Comparison of ENCODE assay signal across 8 cellular contexts in the genomic region with DNA sequence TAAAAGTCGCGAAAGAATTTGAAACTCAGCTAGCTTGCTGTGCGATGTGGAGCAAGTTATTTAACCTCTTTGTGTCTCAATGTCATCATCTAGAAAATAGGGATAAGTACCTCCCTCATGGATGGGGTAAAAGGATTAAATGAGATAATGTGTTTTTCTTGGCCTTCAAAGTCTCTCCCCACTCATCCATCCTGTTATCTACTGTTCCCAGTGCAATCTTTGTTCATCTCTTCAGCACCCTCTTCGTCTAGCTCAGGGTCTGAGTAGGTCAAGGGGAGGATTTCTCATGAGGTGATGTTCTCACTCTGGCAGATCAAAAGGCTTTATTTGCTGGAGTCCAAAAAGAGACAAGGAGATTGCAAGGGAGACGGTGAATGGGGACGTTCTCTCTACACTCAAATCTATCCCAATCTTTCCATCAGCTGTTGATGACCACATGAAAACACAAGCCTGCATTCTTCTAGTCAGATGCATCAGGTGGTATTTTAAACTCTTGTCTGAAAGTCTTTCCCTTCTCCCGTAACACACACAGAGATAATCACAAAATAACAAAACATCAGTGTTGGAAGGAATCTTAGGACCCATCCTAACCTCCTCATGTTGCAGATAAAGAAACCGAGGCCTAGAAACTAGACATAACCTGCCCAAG. TPM values are rescaled to one million over a fixed set of nuclear protein-coding genes. Genes with fewer than 3 reads are reported as not detected.
DNase-seq lines count a peak whose midpoint lies in the region; ATAC-seq and TF ChIP-seq lines count a peak whose summit lies in the region.

No MANE protein-coding gene starts in this region.

- WGBS in ectodermal cell, 2 experiments: 60 to 63% methylated on average over 8 of the region's 8 CpGs

- H3K4me1 Mint-ChIP-seq in natural killer cell treated with Interleukin-12 subunit alpha and Interleukin-12 subunit beta and Interleukin-15 and Interleukin-18, amount 100 ng/mL, for 72 hours (ENCODE audit: low read depth in 2 of 2): peaks cover 48 to 53% of the 10 kb centered on the region in 2 donors

- no peaks in the 10 kb centered on the region for H3K36me3 ChIP-seq in BJ (ENCODE audit: control insufficient read depth, insufficient read depth, low read length)
- H3K36me3 ChIP-seq in Loucy (ENCODE audit: insufficient read depth, low read length): no peaks in the 10 kb centered on the region
- H3K36me3 ChIP-seq in ectodermal cell (ENCODE audit: control insufficient read depth, insufficient read depth, low read length): no peaks in the 10 kb centered on the region

- no peaks in the 10 kb centered on the region for H3K27me3 Mint-ChIP-seq in natural killer cell treated with Interleukin-12 subunit alpha and Interleukin-12 subunit beta and Interleukin-15 and Interleukin-18, amount 100 ng/mL, for 72 hours

- DNase-seq in BJ (ENCODE audit: low read depth) (no peak), AG08395 (ENCODE audit: low spot score) (no peak), epidermal melanocyte (ENCODE audit: insufficient read length, low spot score) (no peak)
- no peak for DNase-seq in natural killer cell treated with Interleukin-12 subunit alpha and Interleukin-12 subunit beta and Interleukin-15 and Interleukin-18, amount 100 ng/mL, for 72 hours (ENCODE audit: low spot score)

- H3K79me2 ChIP-seq in Loucy (ENCODE audit: insufficient read depth, low read length): peaks cover 61% of the 10 kb centered on the region

- peak overlapping the region; percentile 91 for H3K4me2 ChIP-seq in Loucy (ENCODE audit: low read depth, low read length, poor library complexity, severe bottlenecking)

- H3K27me3 ChIP-seq in BJ (ENCODE audit: control insufficient read depth, insufficient read depth, low read length) (no peaks in the 10 kb centered on the region), Loucy (ENCODE audit: insufficient read depth, low read length, poor library complexity, severe bottlenecking) (no peaks in the 10 kb centered on the region), ectodermal cell (ENCODE audit: control insufficient read depth, insufficient read depth, low read length, poor library complexity, severe bottlenecking) (no peaks in the 10 kb centered on the region)

- CTCF ChIA-PET in BJ (lab: Yijun Ruan, JAX): interaction anchor here (1.2 to 2.7 kb wide), 2 partner anchors 11 to 278 kb away, joined by 6 to 9 read pairs; no protein-coding TSS in a partner anchor

- H3K4me1 ChIP-seq in Loucy (ENCODE audit: insufficient read depth, low read length, poor library complexity, severe bottlenecking): peaks cover 43% of the 10 kb centered on the region
- H3K4me1 ChIP-seq in ectodermal cell (ENCODE audit: control insufficient read depth, insufficient read depth, low read length): peaks cover 14% of the 10 kb centered on the region

- no peaks in the 10 kb centered on the region for H3K9me2 ChIP-seq in Loucy (replicated peaks; ENCODE audit: low read depth, low read length)

- peaks cover 17% of the 10 kb centered on the region for H3K36me3 Mint-ChIP-seq in natural killer cell treated with Interleukin-12 subunit alpha and Interleukin-12 subunit beta and Interleukin-15 and Interleukin-18, amount 100 ng/mL, for 72 hours

- peak overlapping the region; percentile 99 for H3K4me3 Mint-ChIP-seq in natural killer cell treated with Interleukin-12 subunit alpha and Interleukin-12 subunit beta and Interleukin-15 and Interleukin-18, amount 100 ng/mL, for 72 hours

- H2AFZ ChIP-seq in Loucy (ENCODE audit: low read length): no peak overlapping the region

- H4K20me1 ChIP-seq in Loucy (ENCODE audit: insufficient read depth, low read length, poor library complexity, severe bottlenecking): peaks cover 42% of the 10 kb centered on the region

- peak overlapping the region; percentile 93 for H3K9ac ChIP-seq in Loucy (ENCODE audit: low read depth, low read length, poor library complexity, severe bottlenecking)

- H3K9me3 ChIP-seq in Loucy (ENCODE audit: insufficient read depth, low read depth, low read length) (no peaks in the 10 kb centered on the region), ectodermal cell (ENCODE audit: control insufficient read depth, low read length) (no peaks in the 10 kb centered on the region)

- H3K27ac ChIP-seq in ectodermal cell (ENCODE audit: insufficient read depth, low read depth, low read length, poor library complexity, severe bottlenecking): no peak overlapping the region

- H3K4me3 ChIP-seq in BJ (ENCODE audit: low read depth, low read length) (peak overlapping the region; percentile 65), Loucy (ENCODE audit: low read length, poor library complexity, severe bottlenecking) (peak overlapping the region; percentile 96), ectodermal cell (ENCODE audit: insufficient read depth, low read depth, low read length) (peak overlapping the region; percentile 94)

- no peak for ATAC-seq in natural killer cell treated with Interleukin-12 subunit alpha and Interleukin-12 subunit beta and Interleukin-15 and Interleukin-18, amount 100 ng/mL, for 72 hours
- no peak for ATAC-seq in GM19023 (IDR thresholded peaks at IDR 0.05; ENCODE audit: unreplicated experiment)
- no peak for ATAC-seq in HG02759 (IDR thresholded peaks at IDR 0.05; ENCODE audit: unreplicated experiment)

- H3K9me3 Mint-ChIP-seq in natural killer cell treated with Interleukin-12 subunit alpha and Interleukin-12 subunit beta and Interleukin-15 and Interleukin-18, amount 100 ng/mL, for 72 hours: no peaks in the 10 kb centered on the region

- no peaks in the 10 kb centered on the region for H3F3A ChIP-seq in Loucy (ENCODE audit: low read depth)

- peak overlapping the region; percentile 78 to 88 for H3K27ac Mint-ChIP-seq in natural killer cell treated with Interleukin-12 subunit alpha and Interleukin-12 subunit beta and Interleukin-15 and Interleukin-18, amount 100 ng/mL, for 72 hours

- no peak for TF ChIP-seq CTCF in BJ (IDR thresholded peaks at IDR 0.05; ENCODE audit: insufficient read depth, low read depth, low read length)
- no peak for TF ChIP-seq CTCF in Loucy (conservative IDR thresholded peaks at IDR 0.05; ENCODE audit: low read length)

- POLR2A ChIA-PET in BJ (lab: Charles Lee): no interaction called here

RNA-seq across cellular contexts. Expression of gene MESD, which starts 1.3 kb away (rescaled TPM):
- 11.0 and 17.3 TPM in 2 replicates for polyA plus RNA-seq in BJ (2011; rRNA removed)
- polyA minus RNA-seq in BJ (2011; rRNA and poly(A)+ RNA removed): 4.8 and 5.2 TPM in 2 replicates
- polyA plus RNA-seq in ectodermal cell (2013, experiment 1 of 4): 50.1 TPM
- 53.4 TPM for polyA plus RNA-seq in ectodermal cell (2013, experiment 2 of 4)
- 38.7 TPM for polyA plus RNA-seq in ectodermal cell (2013, experiment 3 of 4)
- polyA plus RNA-seq in ectodermal cell (2013, experiment 4 of 4): 43.1 TPM
- 10 to 100 TPM; 33.7 to 35.6 TPM for total RNA-seq in natural killer cell treated with Interleukin-12 subunit alpha and Interleukin-12 subunit beta and Interleukin-15 and Interleukin-18, amount 100 ng/mL, for 72 hours

RNA-seq across cellular contexts. Expression of gene TLNRD1, which starts 12.5 kb away (rescaled TPM):
- polyA plus RNA-seq in BJ (2011; rRNA removed): 3.9 and 5.2 TPM in 2 replicates
- 3.9 and 5.6 TPM in 2 replicates for polyA minus RNA-seq in BJ (2011; rRNA and poly(A)+ RNA removed)
- polyA plus RNA-seq in ectodermal cell (2013, experiment 1 of 4): 11.5 TPM
- 9.6 TPM for polyA plus RNA-seq in ectodermal cell (2013, experiment 2 of 4)
- 11.1 TPM for polyA plus RNA-seq in ectodermal cell (2013, experiment 3 of 4)
- 11.5 TPM for polyA plus RNA-seq in ectodermal cell (2013, experiment 4 of 4)
- 10 to 100 TPM; 31.8 to 40.7 TPM for total RNA-seq in natural killer cell treated with Interleukin-12 subunit alpha and Interleukin-12 subunit beta and Interleukin-15 and Interleukin-18, amount 100 ng/mL, for 72 hours
